10 cellular contexts compared by ENCODE assay signal in the genomic region with DNA sequence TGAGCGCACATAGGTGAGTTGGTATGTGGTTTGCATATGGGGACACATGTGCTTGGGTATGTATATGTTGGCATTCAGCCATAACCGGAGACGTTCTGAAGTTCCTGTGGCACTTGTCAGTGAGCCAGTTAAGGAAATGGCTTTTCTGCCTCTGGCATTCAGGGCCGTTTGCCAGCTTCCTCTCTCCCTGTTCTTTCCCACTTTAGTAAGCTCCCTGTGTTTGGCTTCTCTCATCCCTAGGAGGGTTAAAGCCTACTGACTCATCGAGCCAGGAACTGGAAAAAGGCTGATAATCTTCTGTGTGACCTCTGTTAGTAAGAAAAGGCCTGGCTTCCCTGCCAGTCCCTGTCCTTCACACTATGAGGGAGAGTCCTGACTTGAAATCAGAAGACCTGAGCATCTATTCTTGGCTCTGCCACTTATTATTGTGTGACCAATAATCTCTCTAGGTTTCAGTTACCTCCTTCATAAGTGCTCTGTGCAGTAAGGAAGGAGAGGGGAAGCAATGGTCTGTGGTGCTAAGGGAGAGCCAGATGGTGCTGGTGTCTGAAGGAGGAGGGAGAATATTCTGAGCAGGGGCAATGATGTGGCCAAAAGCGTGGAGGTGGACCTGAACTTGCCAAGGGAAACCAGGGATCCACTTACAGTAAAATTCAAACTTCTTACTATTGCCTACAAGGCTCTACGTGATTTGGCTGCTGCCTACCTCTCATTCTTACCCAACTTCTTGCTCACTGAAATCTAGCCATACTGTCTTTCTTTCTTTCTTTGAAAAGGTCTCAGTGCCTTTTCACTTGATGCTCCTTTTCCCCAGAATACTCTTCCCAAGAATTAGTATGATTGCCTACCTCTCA. TPM values are rescaled to one million over a fixed set of nuclear protein-coding genes. Genes with fewer than 3 reads are reported as not detected.
A peak's percentile ranks its signal among the peaks of the same experiment; 100 is the strongest.
DNase-seq lines count a peak whose midpoint lies in the region; ATAC-seq, FAIRE-seq and TF ChIP-seq lines count a peak whose summit lies in the region.
"Had no signal": no experiment of that assay in that cellular context is flagged by ENCODE, and none has a peak within 500 bp of the region (broad histone marks: within the 10 kb centered on the region; RNA-seq: fewer than 3 reads in every experiment).

No MANE protein-coding gene starts in this region.

- 22 to 29% (median 23%) methylated on average over 7 of the region's 7 CpGs for WGBS in heart left ventricle, 4 donors
- 34 to 41% (median 35%) methylated on average over 7 of the region's 7 CpGs for WGBS in small intestine, 3 donors

- H3K4me3 Mint-ChIP-seq in WTC11 (no peak overlapping the region), progenitor cell of endocrine pancreas (ENCODE audit: low read depth) (no peak overlapping the region)
- no peak overlapping the region for H3K4me3 Mint-ChIP-seq in stimulated activated effector memory CD8-positive, alpha-beta T cell treated with anti-CD3 and anti-CD28 coated beads, Interleukin-12 subunit alpha, Interleukin-12 subunit beta, amount 100 ng/mL, for 72 hours
- H3K4me3 Mint-ChIP-seq: activated naive CD8-positive, alpha-beta T cell had no signal

- H3K9me3 Mint-ChIP-seq in WTC11: no peaks in the 10 kb centered on the region
- H3K9me3 Mint-ChIP-seq in stimulated activated effector memory CD8-positive, alpha-beta T cell treated with anti-CD3 and anti-CD28 coated beads, Interleukin-12 subunit alpha, Interleukin-12 subunit beta, amount 100 ng/mL, for 72 hours: no peaks in the 10 kb centered on the region
- H3K9me3 Mint-ChIP-seq in progenitor cell of endocrine pancreas (ENCODE audit: low read depth): no peaks in the 10 kb centered on the region

- H3K27me3 Mint-ChIP-seq in WTC11 (ENCODE audit: low read depth) (no peaks in the 10 kb centered on the region), progenitor cell of endocrine pancreas (no peaks in the 10 kb centered on the region)
- H3K27me3 Mint-ChIP-seq: activated naive CD8-positive, alpha-beta T cell had no signal

- CTCF ChIA-PET in WTC11 (lab: Charles Lee): interaction anchor here (1.2 kb wide), 1 partner anchor 34 kb away, joined by 3 read pairs; no protein-coding TSS in a partner anchor

- H3K4me3 ChIP-seq in AG10803 (ENCODE audit: low read length): no peak overlapping the region
- H3K4me3 ChIP-seq in heart left ventricle: no peak overlapping the region
- H3K4me3 ChIP-seq in small intestine (ENCODE audit: low read depth in 1 of 2, low read length in 2 of 2): no peak overlapping the region

- peak overlapping the region; percentile 50 to 89 (median 80) for H3K27ac ChIP-seq in heart left ventricle
- H3K27ac ChIP-seq in small intestine (ENCODE audit: low read depth in 1 of 2, low read length in 1 of 2): peak overlapping the region; percentile 27 to 54

- no peak for ATAC-seq in WTC11
- peak; percentile 90 to 97 (median 97) for ATAC-seq in heart left ventricle
- no peak for ATAC-seq in stimulated activated effector memory CD8-positive, alpha-beta T cell treated with anti-CD3 and anti-CD28 coated beads, Interleukin-12 subunit alpha, Interleukin-12 subunit beta, amount 100 ng/mL, for 72 hours
- ATAC-seq in HG03097 (IDR thresholded peaks at IDR 0.05; ENCODE audit: low FRiP score, unreplicated experiment): no peak

- DNase-seq in AG10803 (ENCODE audit: low read depth) (peak; percentile 86), Kasumi-1 (lab: John Stamatoyannopoulos, UW) (peak; percentile 43 to 65), WTC11 (ENCODE audit: low spot score) (no peak), heart left ventricle (peak in 4 of 5 donors; percentile 57 to 80 (median 68)), small intestine (peak; percentile 81), progenitor cell of endocrine pancreas (ENCODE audit: low spot score, unreplicated experiment) (no peak)
- DNase-seq in stimulated activated effector memory CD8-positive, alpha-beta T cell treated with anti-CD3 and anti-CD28 coated beads, Interleukin-12 subunit alpha, Interleukin-12 subunit beta, amount 100 ng/mL, for 72 hours (ENCODE audit: low spot score in 2 of 2): no peak

- intact Hi-C loops in heart left ventricle (cut with DNase I): no loop called here

- H3K27ac Mint-ChIP-seq in WTC11: peak overlapping the region; percentile 14; the same call in 1 of the 2 replicates
- H3K27ac Mint-ChIP-seq in stimulated activated effector memory CD8-positive, alpha-beta T cell treated with anti-CD3 and anti-CD28 coated beads, Interleukin-12 subunit alpha, Interleukin-12 subunit beta, amount 100 ng/mL, for 72 hours: no peak overlapping the region
- no peak overlapping the region for H3K27ac Mint-ChIP-seq in progenitor cell of endocrine pancreas
- H3K27ac Mint-ChIP-seq: activated naive CD8-positive, alpha-beta T cell had no signal

- no peaks in the 10 kb centered on the region for H3K27me3 ChIP-seq in heart left ventricle
- H3K27me3 ChIP-seq in small intestine (ENCODE audit: control insufficient read depth in 2 of 2, insufficient read depth in 2 of 2, low read length in 2 of 2): no peaks in the 10 kb centered on the region

- H3K36me3 Mint-ChIP-seq in WTC11 (no peaks in the 10 kb centered on the region), progenitor cell of endocrine pancreas (ENCODE audit: insufficient read depth) (no peaks in the 10 kb centered on the region)
- no peaks in the 10 kb centered on the region for H3K36me3 Mint-ChIP-seq in stimulated activated effector memory CD8-positive, alpha-beta T cell treated with anti-CD3 and anti-CD28 coated beads, Interleukin-12 subunit alpha, Interleukin-12 subunit beta, amount 100 ng/mL, for 72 hours

- H3K4me1 ChIP-seq in heart left ventricle (peaks cover 8 to 47% (median 25%) of the 10 kb centered on the region in 12 donors), small intestine (ENCODE audit: control insufficient read depth in 2 of 2, insufficient read depth in 1 of 2, low read depth in 1 of 2, low read length in 1 of 2) (peaks cover 4 to 5% of the 10 kb centered on the region in 2 donors)

- POLR2A ChIA-PET in WTC11 (lab: Charles Lee): no interaction called here

- FAIRE-seq in small intestine (lab: Jason Lieb, UNC): no peak
- FAIRE-seq: GM18507 had no signal

- H3K36me3 ChIP-seq in heart left ventricle: no peaks in the 10 kb centered on the region
- no peaks in the 10 kb centered on the region for H3K36me3 ChIP-seq in small intestine (ENCODE audit: control insufficient read depth in 2 of 2, insufficient read depth in 2 of 2, low read length in 2 of 2)

- H3K4me1 Mint-ChIP-seq in WTC11: no peaks in the 10 kb centered on the region
- peaks cover 6% of the 10 kb centered on the region for H3K4me1 Mint-ChIP-seq in stimulated activated effector memory CD8-positive, alpha-beta T cell treated with anti-CD3 and anti-CD28 coated beads, Interleukin-12 subunit alpha, Interleukin-12 subunit beta, amount 100 ng/mL, for 72 hours
- H3K4me1 Mint-ChIP-seq in progenitor cell of endocrine pancreas (ENCODE audit: low read depth): no peaks in the 10 kb centered on the region

- TF ChIP-seq POLR2A in heart left ventricle (IDR thresholded peaks at IDR 0.05): no peak

- H3K9me3 ChIP-seq in heart left ventricle: no peaks in the 10 kb centered on the region
- H3K9me3 ChIP-seq in small intestine (ENCODE audit: control insufficient read depth, low read depth): no peaks in the 10 kb centered on the region

- TF ChIP-seq CTCF in AG10803 (conservative IDR thresholded peaks at IDR 0.05; ENCODE audit: low read length) (no peak), WTC11 (IDR thresholded peaks at IDR 0.05) (no peak), heart left ventricle (IDR thresholded peaks at IDR 0.05) (no peak), progenitor cell of endocrine pancreas (IDR thresholded peaks at IDR 0.05; ENCODE audit: unreplicated experiment) (no peak)

TF ChIP-seq in WTC11, 78 proteins besides CTCF, POLR2A, EP300 and RAD21 (continues in another document):
- TF ChIP-seq FOXP1 (CRISPR knock-in tag; IDR thresholded peaks at IDR 0.05; ENCODE audit: borderline replicate concordance) (no peak), SMAD3 (CRISPR knock-in tag; IDR thresholded peaks at IDR 0.05; ENCODE audit: borderline replicate concordance) (no peak), NFATC4 (CRISPR knock-in tag; IDR thresholded peaks at IDR 0.05) (no peak), RORB (CRISPR knock-in tag; IDR thresholded peaks at IDR 0.05) (no peak)
- TF ChIP-seq, protein P1, sequence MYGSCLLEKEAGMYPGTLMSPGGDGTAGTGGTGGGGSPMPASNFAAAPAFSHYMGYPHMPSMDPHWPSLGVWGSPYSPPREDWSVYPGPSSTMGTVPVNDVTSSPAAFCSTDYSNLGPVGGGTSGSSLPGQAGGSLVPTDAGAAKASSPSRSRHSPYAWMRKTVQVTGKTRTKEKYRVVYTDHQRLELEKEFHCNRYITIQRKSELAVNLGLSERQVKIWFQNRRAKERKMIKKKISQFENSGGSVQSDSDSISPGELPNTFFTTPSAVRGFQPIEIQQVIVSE (CRISPR knock-in tag; IDR thresholded peaks at IDR 0.05; ENCODE audit: borderline replicate concordance): no peak

RNA-seq across cellular contexts. Expression of a gene that starts 31.4 kb away (rescaled TPM):
- 28.9 to 35.9 TPM (median 29.0 TPM) in 3 replicates for total RNA-seq in WTC11 (2021)
- 100 to 1,000 TPM in 4 of 9 donors, 10 to 100 TPM in 5; 87.1 to 113 (median 99.7) TPM for total RNA-seq in heart left ventricle
- 100 to 1,000 TPM in 1 of 2 donors, 10 to 100 TPM in 1; 72.6 to 117 TPM for polyA plus RNA-seq in heart left ventricle
- 100 to 1,000 TPM; 146 to 295 (median 176) TPM for polyA plus RNA-seq in small intestine
- 31.3 and 34.8 TPM in 2 replicates for total RNA-seq in progenitor cell of endocrine pancreas

RNA-seq across cellular contexts. Expression of a gene that starts 35.2 kb away (rescaled TPM):
- total RNA-seq in WTC11 (2021) (27.7 to 34.5 TPM (median 33.3 TPM) in 3 replicates), heart left ventricle (10 to 100 TPM in 8 of 9 donors, 1 to 10 TPM in 1; 7.9 to 30.7 (median 17.5) TPM), progenitor cell of endocrine pancreas (58.4 and 59.1 TPM in 2 replicates)
- polyA plus RNA-seq in heart left ventricle (10 to 100 TPM; 13.0 to 22.1 TPM), small intestine (10 to 100 TPM in 2 of 3 donors, 1 to 10 TPM in 1; 9.7 to 14.5 (median 12.1) TPM)

RNA-seq across cellular contexts. Expression of a gene that starts 47.8 kb away (rescaled TPM):
- total RNA-seq in WTC11 (2021): 40.7 to 47.3 TPM (median 46.7 TPM) in 3 replicates
- total RNA-seq in heart left ventricle: 10 to 100 TPM; 17.8 to 38.1 (median 26.8) TPM
- polyA plus RNA-seq in heart left ventricle: 10 to 100 TPM; 32.3 to 38.7 TPM
- polyA plus RNA-seq in small intestine: 10 to 100 TPM; 54.0 to 79.2 (median 61.5) TPM
- 71.5 and 72.5 TPM in 2 replicates for total RNA-seq in progenitor cell of endocrine pancreas

RNA-seq across cellular contexts. Expression of a gene that starts 47.8 kb away (rescaled TPM):
- 0.66 to 1.0 TPM (median 0.98 TPM) in 3 replicates for total RNA-seq in WTC11 (2021)
- total RNA-seq in heart left ventricle: 100 to 1,000 TPM in 7 of 9 donors, 10 to 100 TPM in 2; 50.7 to 306 (median 144) TPM
- 100 to 1,000 TPM in 1 of 2 donors, 10 to 100 TPM in 1; 12.8 to 448 TPM for polyA plus RNA-seq in heart left ventricle
- polyA plus RNA-seq in small intestine: 1 to 10 TPM in 1 of 3 donors, under 1 TPM in 1, not detected in 1; 0.89 to 2.2 TPM
- total RNA-seq in progenitor cell of endocrine pancreas: 0.98 and 1.2 TPM in 2 replicates

Comparison
In these comparisons a context has a peak if more than half of its experiments do, and no peak if none do; other contexts are left out.
1. DNase-seq: peak in AG10803 (single experiment), Kasumi-1 (2 of 2), heart left ventricle (4 of 5) and small intestine (single experiment); none in WTC11 (single experiment), stimulated activated effector memory CD8-positive, alpha-beta T cell treated with anti-CD3 and anti-CD28 coated beads, Interleukin-12 subunit alpha, Interleukin-12 subunit beta, amount 100 ng/mL, for 72 hours (0 of 2) and progenitor cell of endocrine pancreas (single experiment).
2. ATAC-seq: peak in heart left ventricle (4 of 4); none in WTC11 (single experiment), stimulated activated effector memory CD8-positive, alpha-beta T cell treated with anti-CD3 and anti-CD28 coated beads, Interleukin-12 subunit alpha, Interleukin-12 subunit beta, amount 100 ng/mL, for 72 hours (single experiment) and HG03097 (single experiment).